27 cellular contexts compared by ENCODE assay signal in genomic region chr2:7017621-7018260, GRCh38.
DNase-seq lines count a peak whose midpoint lies in the region; ATAC-seq, FAIRE-seq and TF ChIP-seq lines count a peak whose summit lies in the region.
"Had no signal": no experiment of that assay in that cellular context is flagged by ENCODE, and none has a peak within 500 bp of the region (broad histone marks: within the 10 kb centered on the region; RNA-seq: fewer than 3 reads in every experiment).

No MANE protein-coding gene starts in this region.

- peaks cover 12% of the 10 kb centered on the region in 2 experiments for H3K4me1 Mint-ChIP-seq in H9

- no peak overlapping the region for H2BK20ac ChIP-seq in H9 (ENCODE audit: low read depth, low read length, poor library complexity, severe bottlenecking)

- H3K4me2 ChIP-seq in H9 (ENCODE audit: insufficient read depth, insufficient read length, low read length), result no peak overlapping the region

- H3K36me3 Mint-ChIP-seq in H9 (ENCODE audit: insufficient read depth in 1 of 3, low read depth in 3 of 3), result peaks cover 0 to 8% (median 5%) of the 10 kb centered on the region in 3 experiments; a peak in 3 of 7 replicates

- no peak overlapping the region for H4K91ac ChIP-seq in H9 (ENCODE audit: insufficient read length, low read depth, low read length)

- no peaks in the 10 kb centered on the region; the same call in 1 of the 2 replicates for H3K27me3 Mint-ChIP-seq in H9 (ENCODE audit: low read depth)
- H3K27me3 Mint-ChIP-seq: activated CD8-positive, alpha-beta T cell treated with anti-CD3 and anti-CD28 coated beads for 36 hours; dendritic cell treated with granulocyte-macrophage colony-stimulating factor and Interleukin-4, amounts not matched to agents 40 ng/mL and 50 ng/mL, for 4 days had no signal

- no peaks in the 10 kb centered on the region for H3K79me2 ChIP-seq in H9 (ENCODE audit: insufficient read depth, low read length)

- H2BK12ac ChIP-seq in H9 (ENCODE audit: insufficient read length, low read depth, low read length), result no peak overlapping the region

- H3K27ac Mint-ChIP-seq in H9, result peak overlapping the region in 2 of 3 experiments; percentile 38 to 63; a peak in 4 of 7 replicates
- H3K27ac Mint-ChIP-seq: activated CD8-positive, alpha-beta T cell treated with anti-CD3 and anti-CD28 coated beads for 36 hours; dendritic cell treated with granulocyte-macrophage colony-stimulating factor and Interleukin-4, amounts not matched to agents 40 ng/mL and 50 ng/mL, for 4 days; HFFc6; stimulated activated naive B cell treated with anti-CD40 and anti-IgM and Interleukin-4, amounts not matched to agents 10 μg/mL and 1 μg/mL and 100 μg/mL, for 72 hours had no signal

- no peaks in the 10 kb centered on the region for H4K20me1 ChIP-seq in H9 (ENCODE audit: control insufficient read depth, insufficient read depth, insufficient read length)

- H3K23ac ChIP-seq in H9 (ENCODE audit: insufficient read length, low read depth, low read length), result no peak overlapping the region

- H3K9me3 ChIP-seq in H9 (ENCODE audit: control insufficient read depth, low read depth, low read length) (no peaks in the 10 kb centered on the region), pancreas (no peaks in the 10 kb centered on the region)
- H3K9me3 ChIP-seq: breast epithelium, Peyer's patch, right atrium auricular region, testis had no signal

- no peak overlapping the region for H3K9ac ChIP-seq in H9 (ENCODE audit: extremely low read depth, insufficient read length, low read length)

- H3K4ac ChIP-seq in H9 (ENCODE audit: low read depth, low read length), result no peak overlapping the region

- no peak overlapping the region for H2AFZ ChIP-seq in H9 (ENCODE audit: low read length)

- WGBS in H9 (ENCODE audit: extremely low coverage, insufficient read length, low lambda C conversion rate), result no CpG with 5 or more reads among the region's 14 CpGs
- 58 to 63% methylated on average over 14 of the region's 14 CpGs for WGBS in pancreas, 2 donors

- intact Hi-C loops in pancreas (cut with DNase I), result no loop called here

- no peak overlapping the region for H3K27ac ChIP-seq in H9 (ENCODE audit: insufficient read length, low read depth, low read length)
- H3K27ac ChIP-seq in pancreas, result no peak overlapping the region
- H3K27ac ChIP-seq: breast epithelium, Peyer's patch, testis had no signal

- no peaks in the 10 kb centered on the region for H3K23me2 ChIP-seq in H9 (ENCODE audit: insufficient read length, low read depth, low read length, poor library complexity, severe bottlenecking)

- TF ChIP-seq CTCF in H9 (conservative IDR thresholded peaks at IDR 0.05) (no peak), pancreas (IDR thresholded peaks at IDR 0.05) (no peak)

- H2AK5ac ChIP-seq in H9 (ENCODE audit: insufficient read length, low read length), result no peak overlapping the region

- H4K5ac ChIP-seq in H9 (ENCODE audit: insufficient read length, low read depth, low read length), result no peak overlapping the region

- H3K27me3 ChIP-seq in H9 (ENCODE audit: insufficient read depth, low read length) (no peaks in the 10 kb centered on the region), pancreas (no peaks in the 10 kb centered on the region)
- H3K27me3 ChIP-seq: breast epithelium, Peyer's patch, right atrium auricular region, testis had no signal

- no peak overlapping the region for H2BK120ac ChIP-seq in H9 (ENCODE audit: low read depth, low read length, poor library complexity, severe bottlenecking)

- in situ Hi-C loops in G401 (cut with HindIII; ENCODE audit: low sequenced_read_pairs), result no loop called here

- H3K4me3 ChIP-seq in pancreas, result no peak overlapping the region
- H3K4me3 ChIP-seq: breast epithelium, K562, Peyer's patch, right atrium auricular region, testis had no signal

- H4K8ac ChIP-seq in H9 (replicated peaks; ENCODE audit: insufficient read length, low read depth, low read length), result no peak overlapping the region

- no peak overlapping the region for H2BK15ac ChIP-seq in H9 (ENCODE audit: low read depth, low read length)

- peak; percentile 58 for DNase-seq in G401 (ENCODE audit: low spot score)
- peak; percentile 13 for DNase-seq in H9
- DNase-seq in pancreas, result no peak
- no peak for DNase-seq in Kasumi-1 (lab: John Stamatoyannopoulos, UW)
- DNase-seq in DMS79 treated with DMSO at 0.1 percent for 48 hours (lab: John Stamatoyannopoulos, UW), result no peak
- DNase-seq: activated CD8-positive, alpha-beta T cell treated with anti-CD3 and anti-CD28 coated beads for 36 hours; activated gamma-delta T cell; activated T-cell treated with anti-CD3 and anti-CD28 coated beads for 4 hours; HFFc6; MM.1S; NCI-H1436 treated with DMSO at 0.1 percent for 48 hours; NCI-H526 treated with DMSO at 0.1 percent for 48 hours; occipital lobe; Peyer's patch; stimulated activated CD4-positive, alpha-beta T cell treated with anti-CD3 and anti-CD28 coated beads, Interleukin-4, amount 100 ng/mL, for 1 hour; stimulated activated naive B cell treated with anti-CD40 and anti-IgM and Interleukin-4, amounts not matched to agents 10 μg/mL and 1 μg/mL and 100 μg/mL, for 72 hours; T-helper 1 cell; testis had no signal

- H3K4me1 ChIP-seq in H9 (ENCODE audit: insufficient read depth, low read length), result no peaks in the 10 kb centered on the region
- H3K4me1 ChIP-seq in pancreas, result peaks cover 40 to 49% (median 41%) of the 10 kb centered on the region in 3 donors
- H3K4me1 ChIP-seq: breast epithelium had no signal

- no peak overlapping the region for H3K18ac ChIP-seq in H9 (ENCODE audit: insufficient read length, low read depth, low read length)

- H3K56ac ChIP-seq in H9 (ENCODE audit: insufficient read length, low read depth, low read length), result no peak overlapping the region

- H2BK5ac ChIP-seq in H9 (ENCODE audit: insufficient read length, low read length), result no peak overlapping the region

- H3K14ac ChIP-seq in H9 (ENCODE audit: insufficient read depth, low read length), result no peak overlapping the region

- no peak overlapping the region for H3T11ph ChIP-seq in H9 (ENCODE audit: low read length)

- no peaks in the 10 kb centered on the region for H3K9me3 Mint-ChIP-seq in H9
- H3K9me3 Mint-ChIP-seq: activated CD8-positive, alpha-beta T cell treated with anti-CD3 and anti-CD28 coated beads for 36 hours; dendritic cell treated with granulocyte-macrophage colony-stimulating factor and Interleukin-4, amounts not matched to agents 40 ng/mL and 50 ng/mL, for 4 days; stimulated activated naive B cell treated with anti-CD40 and anti-IgM and Interleukin-4, amounts not matched to agents 10 μg/mL and 1 μg/mL and 100 μg/mL, for 72 hours had no signal

- no peak for FAIRE-seq in pancreas (lab: Jason Lieb, UNC)
- FAIRE-seq: K562, keratinocyte, TTC549 had no signal

- ATAC-seq in esophagus mucosa (peak; percentile 27), pancreas (peak in 3 of 4 donors; percentile 5 to 44 (median 26)), GM18498 (IDR thresholded peaks at IDR 0.05; ENCODE audit: unreplicated experiment) (no peak)
- ATAC-seq: activated CD4-positive, CD25-positive, alpha-beta regulatory T cell treated with anti-CD3 and anti-CD28 coated beads, Interleukin-2, amount 50 U/mL, for 24 hours; activated CD8-positive, alpha-beta T cell treated with anti-CD3 and anti-CD28 coated beads for 36 hours; K562; stimulated activated naive B cell treated with anti-CD40 and anti-IgM and Interleukin-4, amounts not matched to agents 10 μg/mL and 1 μg/mL and 100 μg/mL, for 72 hours had no signal

- no peaks in the 10 kb centered on the region for H3K79me1 ChIP-seq in H9 (ENCODE audit: insufficient read depth, low read depth, low read length, poor library complexity, severe bottlenecking)

- no peak overlapping the region for H3K4me3 Mint-ChIP-seq in H9
- H3K4me3 Mint-ChIP-seq: activated CD8-positive, alpha-beta T cell treated with anti-CD3 and anti-CD28 coated beads for 36 hours; dendritic cell treated with granulocyte-macrophage colony-stimulating factor and Interleukin-4, amounts not matched to agents 40 ng/mL and 50 ng/mL, for 4 days; HFFc6; stimulated activated naive B cell treated with anti-CD40 and anti-IgM and Interleukin-4, amounts not matched to agents 10 μg/mL and 1 μg/mL and 100 μg/mL, for 72 hours had no signal

- H3K36me3 ChIP-seq in pancreas, result peaks cover 0 to 14% (median 0%) of the 10 kb centered on the region in 3 donors
- H3K36me3 ChIP-seq: breast epithelium, right atrium auricular region had no signal

Comparison
In these comparisons a context has a peak if more than half of its experiments do, and no peak if none do; other contexts are left out.
1. DNase-seq: peak in G401 (single experiment) and H9 (single experiment); none in pancreas (0 of 6), Kasumi-1 (0 of 2) and DMS79 treated with DMSO at 0.1 percent for 48 hours (single experiment).